Comparison of ENCODE assay signal across 8 cellular contexts in genomic region chr13:99606322-99607089, GRCh38. TPM values are rescaled to one million over a fixed set of nuclear protein-coding genes. Genes with fewer than 3 reads are reported as not detected.
A peak's percentile ranks its signal among the peaks of the same experiment; 100 is the strongest.
DNase-seq lines count a peak whose midpoint lies in the region; ATAC-seq, FAIRE-seq and TF ChIP-seq lines count a peak whose summit lies in the region.

TSS of gene CLYBL (plus strand) at chr13:99606690.

- no peaks in the 10 kb centered on the region for H3K9me3 Mint-ChIP-seq in central memory CD8-positive, alpha-beta T cell

- intact Hi-C loops in kidney (cut with DNase I): no loop called here

- no peaks in the 10 kb centered on the region for H3K9me3 ChIP-seq in kidney (ENCODE audit: control insufficient read depth in 1 of 2, low read length in 2 of 2)

- peak within 1 kb of the TSS; percentile 60 to 71 for H3K9ac ChIP-seq in kidney (ENCODE audit: low read length in 2 of 2)

- no peak for FAIRE-seq in kidney (lab: Jason Lieb, UNC)

- H3K27ac Mint-ChIP-seq in central memory CD8-positive, alpha-beta T cell (ENCODE audit: low read depth): peak within 1 kb of the TSS; percentile 76

- in situ Hi-C loops in ACHN (cut with HindIII; ENCODE audit: low pct_ligation_motif_present, low pct_unique_long_range_greater_than_20kb, low sequenced_read_pairs): no loop called here

- TF ChIP-seq CTCF in kidney (IDR thresholded peaks at IDR 0.05; ENCODE audit: borderline replicate concordance, extremely low read depth, insufficient read depth): peak; percentile 13

- no peaks in the 10 kb centered on the region for H3K36me3 ChIP-seq in kidney (ENCODE audit: control insufficient read depth in 1 of 2, insufficient read depth in 2 of 2, low read length in 2 of 2)

- peaks cover 38% of the 10 kb centered on the region for H3K4me1 Mint-ChIP-seq in central memory CD8-positive, alpha-beta T cell

- peak within 1 kb of the TSS; percentile 75 to 88 for H3K27ac ChIP-seq in kidney (ENCODE audit: low read depth in 2 of 2, low read length in 2 of 2)

- H3K4me1 ChIP-seq in kidney (ENCODE audit: control insufficient read depth in 1 of 2, insufficient read depth in 1 of 2, low read depth in 1 of 2, low read length in 2 of 2): peaks cover 2 to 6% of the 10 kb centered on the region in 2 donors

- H3K4me3 Mint-ChIP-seq in central memory CD8-positive, alpha-beta T cell: peak within 1 kb of the TSS; percentile 80

- H3K27me3 Mint-ChIP-seq in central memory CD8-positive, alpha-beta T cell: no peaks in the 10 kb centered on the region

- H3K36me3 Mint-ChIP-seq in central memory CD8-positive, alpha-beta T cell (ENCODE audit: insufficient read depth): peaks cover 15% of the 10 kb centered on the region

- DNase-seq in ACHN: peak; percentile 74
- peak; percentile 83 for DNase-seq in NCI-H2171 (lab: John Stamatoyannopoulos, UW)
- DNase-seq in activated CD4-positive, CD25-positive, alpha-beta regulatory T cell treated with anti-CD3 and anti-CD28 coated beads, Interleukin-2, amount 50 U/mL, for 16 hours (ENCODE audit: low read depth, low spot score): peak; percentile 80
- DNase-seq in central memory CD8-positive, alpha-beta T cell (ENCODE audit: low spot score in 2 of 2): peak; percentile 79 to 87
- DNase-seq in kidney: peak; percentile 96
- peak; percentile 89 for DNase-seq in stimulated activated CD4-positive, alpha-beta T cell treated with anti-CD3 and anti-CD28 coated beads, Interleukin-15, amount 100 ng/mL, for 24 hours

- ATAC-seq in GM18858 (IDR thresholded peaks at IDR 0.05; ENCODE audit: unreplicated experiment): peak; percentile 67
- ATAC-seq in HG03064 (IDR thresholded peaks at IDR 0.05; ENCODE audit: low read depth, unreplicated experiment): peak; percentile 79
- peak; percentile 86 for ATAC-seq in central memory CD8-positive, alpha-beta T cell (replicated peaks; ENCODE audit: extremely low read depth, poor library complexity, severe bottlenecking)

- H3K4me3 ChIP-seq in kidney (ENCODE audit: low read length in 2 of 2): peak within 1 kb of the TSS; percentile 87 to 92

RNA-seq across cellular contexts. Expression of gene CLYBL, which starts in this region (rescaled TPM):
- total RNA-seq in kidney: 23.4 TPM
- 71.7 TPM for polyA plus RNA-seq in kidney (ENCODE audit: insufficient read depth, low read depth, low replicate concordance)

Comparison
In these comparisons a context has a peak if more than half of its experiments do, and no peak if none do; other contexts are left out.
1. Peak in every context shown above with its lines: DNase-seq, ATAC-seq, H3K4me3 ChIP-seq and H3K27ac ChIP-seq.